Comparison of ENCODE assay signal across 8 cellular contexts in genomic region chr20:58906894-58907293, GRCh38. TPM values are rescaled to one million over a fixed set of nuclear protein-coding genes. Genes with fewer than 3 reads are reported as not detected.
DNase-seq lines count a peak whose midpoint lies in the region; ATAC-seq and TF ChIP-seq lines count a peak whose summit lies in the region.

No MANE protein-coding gene starts in this region.

- peak overlapping the region; percentile 52 for H3K4me3 ChIP-seq in thoracic aorta

- no peaks in the 10 kb centered on the region for H3K27me3 Mint-ChIP-seq in activated CD4-positive, alpha-beta T cell treated with anti-CD3 and anti-CD28 coated beads for 36 hours
- H3K27me3 Mint-ChIP-seq in activated B cell treated with CpG ODN at 0.5 μM for 24 hours, result no peaks in the 10 kb centered on the region

- peaks cover 26 to 67% of the 10 kb centered on the region in 2 donors for H3K4me1 ChIP-seq in thoracic aorta (ENCODE audit: control insufficient read depth in 1 of 2, low read depth in 2 of 2)

- H3K36me3 ChIP-seq in thoracic aorta, result peaks cover 55% of the 10 kb centered on the region

- no peak for DNase-seq in activated CD4-positive, alpha-beta T cell treated with anti-CD3 and anti-CD28 coated beads for 36 hours
- no peak for DNase-seq in activated CD4-positive, alpha-beta T cell treated with anti-CD3 and anti-CD28 coated beads for 1 hour
- DNase-seq in activated B cell treated with CpG ODN at 0.5 μM for 24 hours (no peak), glomerular visceral epithelial cell (ENCODE audit: extremely low spot score) (peak; percentile 33), thoracic aorta (ENCODE audit: low spot score) (no peak), NCI-H1092 treated with DMSO at 0.1 percent for 48 hours (lab: John Stamatoyannopoulos, UW) (no peak), NCI-H128 (lab: John Stamatoyannopoulos, UW; ENCODE audit: unreplicated experiment) (no peak)

- H3K27ac ChIP-seq in thoracic aorta, result peak overlapping the region; percentile 62 to 92

- ATAC-seq in activated CD4-positive, alpha-beta T cell treated with anti-CD3 and anti-CD28 coated beads for 36 hours, result peak; percentile 53
- ATAC-seq in activated B cell treated with CpG ODN at 0.5 μM for 24 hours (ENCODE audit: low read depth), result peak; percentile 42
- no peak for ATAC-seq in thoracic aorta (ENCODE audit: insufficient number of reproducible peaks, low FRiP score, low read depth)
- ATAC-seq in HG02642 (IDR thresholded peaks at IDR 0.05; ENCODE audit: poor library complexity, unreplicated experiment), result no peak

- peaks cover 81% of the 10 kb centered on the region for H3K36me3 Mint-ChIP-seq in activated CD4-positive, alpha-beta T cell treated with anti-CD3 and anti-CD28 coated beads for 36 hours (ENCODE audit: low read depth)
- H3K36me3 Mint-ChIP-seq in activated B cell treated with CpG ODN at 0.5 μM for 24 hours (ENCODE audit: low read depth), result peaks cover 88% of the 10 kb centered on the region

- no peak for TF ChIP-seq CTCF in activated B cell treated with CpG ODN at 0.5 μM for 24 hours (IDR thresholded peaks at IDR 0.05)
- no peak for TF ChIP-seq CTCF in thoracic aorta (IDR thresholded peaks at IDR 0.05)

- H3K27me3 ChIP-seq in thoracic aorta (replicated peaks; ENCODE audit: insufficient read depth), result no peaks in the 10 kb centered on the region

- no peaks in the 10 kb centered on the region for H3K9me3 Mint-ChIP-seq in activated CD4-positive, alpha-beta T cell treated with anti-CD3 and anti-CD28 coated beads for 36 hours (ENCODE audit: low read depth)
- no peaks in the 10 kb centered on the region for H3K9me3 Mint-ChIP-seq in activated B cell treated with CpG ODN at 0.5 μM for 24 hours

- peak overlapping the region; percentile 92 for H3K27ac Mint-ChIP-seq in activated CD4-positive, alpha-beta T cell treated with anti-CD3 and anti-CD28 coated beads for 36 hours
- H3K27ac Mint-ChIP-seq in activated B cell treated with CpG ODN at 0.5 μM for 24 hours, result peak overlapping the region; percentile 97

- no peaks in the 10 kb centered on the region for H3K9me3 ChIP-seq in thoracic aorta

- intact Hi-C loops in activated CD4-positive, alpha-beta T cell treated with anti-CD3 and anti-CD28 coated beads for 36 hours (cut with DNase I, micrococcal nuclease), result loop anchor here (1.0 to 5.0 kb wide), 2 partner anchors 14 to 75 kb away; partner anchors contain the start of gene NELFCD (in 1 of the 2)
- intact Hi-C loops in activated B cell treated with CpG ODN at 0.5 μM for 24 hours (cut with micrococcal nuclease), result loop anchor here (1.0 to 10.0 kb wide), 7 partner anchors 15 to 1202 kb away; partner anchors contain the start of genes ATP5F1E and NELFCD

- H3K4me3 Mint-ChIP-seq in activated CD4-positive, alpha-beta T cell treated with anti-CD3 and anti-CD28 coated beads for 36 hours, result peak overlapping the region; percentile 48
- peak overlapping the region; percentile 82 for H3K4me3 Mint-ChIP-seq in activated B cell treated with CpG ODN at 0.5 μM for 24 hours

- POLR2A ChIA-PET in activated CD4-positive, alpha-beta T cell treated with anti-CD3 and anti-CD28 coated beads for 36 hours (lab: Charles Lee), result interaction anchor here (0.5 to 1.9 kb wide), 2 partner anchors 10 to 1287 kb away, joined by 3 to 7 read pairs; partner anchors contain the start of gene ZBP1
- POLR2A ChIA-PET in activated B cell treated with CpG ODN at 0.5 μM for 24 hours (lab: Charles Lee), result interaction anchor here (0.8 to 4.0 kb wide), 16 partner anchors 9 to 216 kb away, joined by 3 to 47 read pairs (median 9); partner anchors contain the start of genes ATP5F1E, NELFCD and PRELID3B

- CTCF ChIA-PET in activated CD4-positive, alpha-beta T cell treated with anti-CD3 and anti-CD28 coated beads for 36 hours (lab: Charles Lee), result interaction anchor here (0.6 to 1.5 kb wide), 3 partner anchors 124 to 410 kb away, joined by 3 to 4 read pairs (median 4); no protein-coding TSS in a partner anchor
- CTCF ChIA-PET in activated B cell treated with CpG ODN at 0.5 μM for 24 hours (lab: Charles Lee), result interaction anchor here (1.0 to 1.9 kb wide), 2 partner anchors 301 to 315 kb away, joined by 3 to 5 read pairs; no protein-coding TSS in a partner anchor

- H3K4me1 Mint-ChIP-seq in activated CD4-positive, alpha-beta T cell treated with anti-CD3 and anti-CD28 coated beads for 36 hours, result peaks cover 54% of the 10 kb centered on the region
- H3K4me1 Mint-ChIP-seq in activated B cell treated with CpG ODN at 0.5 μM for 24 hours, result peaks cover 61% of the 10 kb centered on the region

RNA-seq across cellular contexts. Expression of gene GNAS, which starts 54.4 kb away (rescaled TPM):
- 100 to 1,000 TPM; 713 to 965 TPM for total RNA-seq in activated CD4-positive, alpha-beta T cell treated with anti-CD3 and anti-CD28 coated beads for 36 hours
- total RNA-seq in activated B cell treated with CpG ODN at 0.5 μM for 24 hours (784 and 849 TPM in 2 replicates), thoracic aorta (100 to 1,000 TPM; 742 to 943 TPM)

RNA-seq across cellular contexts. Expression of gene GNAS-AS1, which starts 56.2 kb away (rescaled TPM):
- 1 to 10 TPM; 1.1 to 1.9 TPM for total RNA-seq in activated CD4-positive, alpha-beta T cell treated with anti-CD3 and anti-CD28 coated beads for 36 hours
- total RNA-seq in activated B cell treated with CpG ODN at 0.5 μM for 24 hours (1.4 and 1.5 TPM in 2 replicates), thoracic aorta (under 1 TPM; 0.21 to 0.81 TPM)

Comparison
In these comparisons a context has a peak if more than half of its experiments do, and no peak if none do; other contexts are left out.
1. ATAC-seq: peak in activated CD4-positive, alpha-beta T cell treated with anti-CD3 and anti-CD28 coated beads for 36 hours (single experiment) and activated B cell treated with CpG ODN at 0.5 μM for 24 hours (single experiment); none in thoracic aorta (single experiment) and HG02642 (single experiment).